ENCODE assay signal across 23 cellular contexts in the genomic region with DNA sequence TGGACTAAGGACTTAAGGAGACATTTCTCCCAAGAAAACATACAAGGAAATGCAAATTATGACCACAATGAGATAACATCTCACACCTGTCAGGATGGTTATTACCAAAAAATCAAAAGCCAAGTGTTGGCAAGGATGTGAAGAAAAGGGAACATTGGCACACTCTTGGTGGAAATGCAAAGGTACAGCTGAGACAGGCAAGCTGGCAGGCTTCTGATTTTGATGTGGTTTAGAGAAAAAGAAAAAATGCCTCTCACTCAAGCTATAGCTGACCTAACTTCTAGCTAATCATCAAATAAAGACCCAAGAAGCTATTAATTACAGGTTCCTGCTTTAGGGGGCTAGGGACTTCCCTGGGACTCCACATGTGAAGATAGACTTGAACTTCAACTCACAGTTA.
"Had no signal": no experiment of that assay in that cellular context is flagged by ENCODE, and none has a peak within 500 bp of the region (broad histone marks: within the 10 kb centered on the region; RNA-seq: fewer than 3 reads in every experiment).

No MANE protein-coding gene starts in this region.

- H3K27ac Mint-ChIP-seq: activated B cell treated with CpG ODN at 0.5 μM for 24 hours; activated CD4-positive, alpha-beta T cell treated with anti-CD3 and anti-CD28 coated beads, Interleukin-2, amount 10 ng/mL, durations not matched to agents 24 days and 14 days; activated CD8-positive, alpha-beta memory T cell treated with anti-CD3 and anti-CD28 coated beads, Interleukin-2, amount 10 ng/mL, durations not matched to agents 7 days and 5 days; activated naive CD4-positive, alpha-beta T cell treated with anti-CD3 and anti-CD28 coated beads, Interleukin-2, amount 10 ng/mL, durations not matched to agents 7 days and 5 days; activated T-helper 17 cell treated with anti-CD3 and anti-CD28 coated beads, Interleukin-2, amount 50 U/mL, for 72 hours had no signal

- H3K4me3 ChIP-seq: colonic mucosa had no signal

- H3K4me1 Mint-ChIP-seq: activated B cell treated with CpG ODN at 0.5 μM for 24 hours had no signal

- H3K9me3 ChIP-seq: colonic mucosa had no signal

- ATAC-seq: activated CD8-positive, alpha-beta memory T cell treated with anti-CD3 and anti-CD28 coated beads, Interleukin-2, amount 10 ng/mL, durations not matched to agents 7 days and 5 days; activated T-cell treated with anti-CD3 and anti-CD28 coated beads, Interleukin-2, amount 50 U/mL, for 4 hours; activated T-helper 17 cell treated with anti-CD3 and anti-CD28 coated beads, Interleukin-2, amount 50 U/mL, for 72 hours had no signal

- H3K4me1 ChIP-seq: colonic mucosa had no signal

- H3K27ac ChIP-seq: colonic mucosa had no signal

- H3K27me3 ChIP-seq: colonic mucosa had no signal

- H3K27me3 Mint-ChIP-seq: activated B cell treated with CpG ODN at 0.5 μM for 24 hours; activated CD4-positive, alpha-beta T cell treated with anti-CD3 and anti-CD28 coated beads, Interleukin-2, amount 10 ng/mL, durations not matched to agents 24 days and 14 days; activated CD8-positive, alpha-beta memory T cell treated with anti-CD3 and anti-CD28 coated beads, Interleukin-2, amount 10 ng/mL, durations not matched to agents 7 days and 5 days; activated naive CD4-positive, alpha-beta T cell treated with anti-CD3 and anti-CD28 coated beads, Interleukin-2, amount 10 ng/mL, durations not matched to agents 7 days and 5 days; activated T-helper 17 cell treated with anti-CD3 and anti-CD28 coated beads, Interleukin-2, amount 50 U/mL, for 72 hours had no signal

- H3K36me3 ChIP-seq: colonic mucosa had no signal

- H3K9me3 Mint-ChIP-seq: activated B cell treated with CpG ODN at 0.5 μM for 24 hours; activated T-helper 17 cell treated with anti-CD3 and anti-CD28 coated beads, Interleukin-2, amount 50 U/mL, for 72 hours had no signal

- DNase-seq: activated B cell treated with CpG ODN at 0.5 μM for 24 hours; activated CD4-positive, alpha-beta T cell treated with anti-CD3 and anti-CD28 coated beads for 1 hour; activated CD4-positive, alpha-beta T cell treated with anti-CD3 and anti-CD28 coated beads, Interleukin-2, amount 10 ng/mL, durations not matched to agents 24 days and 14 days; activated CD4-positive, alpha-beta T cell treated with anti-CD3 and anti-CD28 coated beads, Interleukin-2, amount 50 U/mL, for 48 hours; activated CD8-positive, alpha-beta memory T cell treated with anti-CD3 and anti-CD28 coated beads, Interleukin-2, amount 10 ng/mL, durations not matched to agents 7 days and 5 days; activated gamma-delta T cell treated with Interleukin-2 at 50 U/mL for 16 hours; activated naive CD4-positive, alpha-beta T cell treated with anti-CD3 and anti-CD28 coated beads, Interleukin-2, amount 10 ng/mL, durations not matched to agents 7 days and 5 days; activated T-cell treated with anti-CD3 and anti-CD28 coated beads, Interleukin-2, amount 50 U/mL, for 4 hours; amygdala; colonic mucosa; NCI-H1092 treated with DMSO at 0.1 percent for 48 hours; NCI-H1417 treated with DMSO at 0.1 percent for 48 hours; NCI-H1694; NCI-H2029; NCI-H2107; NCI-H345; NCI-H510A; NCI-H526 treated with DMSO at 0.1 percent for 48 hours; NCI-H82; SIG-M5; T-helper 2 cell; T1000 had no signal

- H3K4me3 Mint-ChIP-seq: activated B cell treated with CpG ODN at 0.5 μM for 24 hours; activated CD4-positive, alpha-beta T cell treated with anti-CD3 and anti-CD28 coated beads, Interleukin-2, amount 10 ng/mL, durations not matched to agents 24 days and 14 days; activated CD8-positive, alpha-beta memory T cell treated with anti-CD3 and anti-CD28 coated beads, Interleukin-2, amount 10 ng/mL, durations not matched to agents 7 days and 5 days; activated naive CD4-positive, alpha-beta T cell treated with anti-CD3 and anti-CD28 coated beads, Interleukin-2, amount 10 ng/mL, durations not matched to agents 7 days and 5 days; activated T-cell treated with anti-CD3 and anti-CD28 coated beads, Interleukin-2, amount 50 U/mL, for 4 hours; activated T-helper 17 cell treated with anti-CD3 and anti-CD28 coated beads, Interleukin-2, amount 50 U/mL, for 72 hours had no signal
